ENCODE assay signal across 8 cellular contexts in genomic region chr12:112988823-112989222, GRCh38. TPM values are rescaled to one million over a fixed set of nuclear protein-coding genes. Genes with fewer than 3 reads are reported as not detected.
DNase-seq lines count a peak whose midpoint lies in the region; ATAC-seq and TF ChIP-seq lines count a peak whose summit lies in the region.
"Not testable (repeated sequence)": the region's sequence is repeated elsewhere in the genome, so short reads cannot be mapped to it uniquely, and the experiment has no call there.
"Had no signal": no experiment of that assay in that cellular context is flagged by ENCODE, and none has a peak within 500 bp of the region (broad histone marks: within the 10 kb centered on the region; RNA-seq: fewer than 3 reads in every experiment).

No MANE protein-coding gene starts in this region.

- not testable (repeated sequence) for H3K27me3 Mint-ChIP-seq in CD8-positive, alpha-beta T cell (ENCODE audit: low read depth); T-helper 17 cell; activated CD4-positive, alpha-beta memory T cell treated with anti-CD3 and anti-CD28 coated beads for 36 hours; activated T-helper 17 cell treated with anti-CD3 and anti-CD28 coated beads, Interleukin-2, amount 50 U/mL, for 72 hours; activated naive CD8-positive, alpha-beta T cell treated with anti-CD3 and anti-CD28 coated beads for 36 hours

- H3K27ac Mint-ChIP-seq in CD8-positive, alpha-beta T cell = peak overlapping the region; percentile 76
- peak overlapping the region; percentile 65 for H3K27ac Mint-ChIP-seq in T-helper 17 cell
- peak overlapping the region; percentile 84 for H3K27ac Mint-ChIP-seq in activated CD4-positive, alpha-beta memory T cell treated with anti-CD3 and anti-CD28 coated beads for 36 hours
- peak overlapping the region; percentile 76 for H3K27ac Mint-ChIP-seq in activated T-helper 17 cell treated with anti-CD3 and anti-CD28 coated beads, Interleukin-2, amount 50 U/mL, for 72 hours
- H3K27ac Mint-ChIP-seq in activated naive CD8-positive, alpha-beta T cell treated with anti-CD3 and anti-CD28 coated beads for 36 hours = peak overlapping the region; percentile 83

- H3K4me1 Mint-ChIP-seq in CD8-positive, alpha-beta T cell (ENCODE audit: low read depth) = peaks cover 44% of the 10 kb centered on the region
- H3K4me1 Mint-ChIP-seq in T-helper 17 cell = peaks cover 24% of the 10 kb centered on the region
- peaks cover 58% of the 10 kb centered on the region for H3K4me1 Mint-ChIP-seq in activated CD4-positive, alpha-beta memory T cell treated with anti-CD3 and anti-CD28 coated beads for 36 hours (ENCODE audit: low read depth)
- peaks cover 28% of the 10 kb centered on the region for H3K4me1 Mint-ChIP-seq in activated T-helper 17 cell treated with anti-CD3 and anti-CD28 coated beads, Interleukin-2, amount 50 U/mL, for 72 hours
- H3K4me1 Mint-ChIP-seq in activated naive CD8-positive, alpha-beta T cell treated with anti-CD3 and anti-CD28 coated beads for 36 hours = peaks cover 46% of the 10 kb centered on the region

- DNase-seq in CD8-positive, alpha-beta T cell; T-helper 17 cell; activated naive CD8-positive, alpha-beta T cell treated with anti-CD3 and anti-CD28 coated beads for 36 hours: not testable (repeated sequence)
- peak; percentile 22 for DNase-seq in activated CD4-positive, alpha-beta memory T cell treated with anti-CD3 and anti-CD28 coated beads for 36 hours
- peak; percentile 15 for DNase-seq in islet precursor cell
- DNase-seq in stimulated activated CD4-positive, alpha-beta T cell treated with anti-CD3 and anti-CD28 coated beads, Interleukin-1b, Interleukin-23, amount 100 ng/mL, for 48 hours = peak; percentile 17

- H3K9me3 Mint-ChIP-seq in CD8-positive, alpha-beta T cell = peaks cover 14% of the 10 kb centered on the region
- peaks cover 19% of the 10 kb centered on the region for H3K9me3 Mint-ChIP-seq in activated CD4-positive, alpha-beta memory T cell treated with anti-CD3 and anti-CD28 coated beads for 36 hours
- H3K9me3 Mint-ChIP-seq in activated T-helper 17 cell treated with anti-CD3 and anti-CD28 coated beads, Interleukin-2, amount 50 U/mL, for 72 hours = not testable (repeated sequence)
- H3K9me3 Mint-ChIP-seq in activated naive CD8-positive, alpha-beta T cell treated with anti-CD3 and anti-CD28 coated beads for 36 hours = peaks cover 30% of the 10 kb centered on the region

- H3K9me3 ChIP-seq in CD8-positive, alpha-beta T cell (ENCODE audit: low read length); T-helper 17 cell (ENCODE audit: control insufficient read depth, low read length, poor library complexity, severe bottlenecking): not testable (repeated sequence)

- not testable (repeated sequence) for TF ChIP-seq CTCF in CD8-positive, alpha-beta T cell (IDR thresholded peaks at IDR 0.05)

- H3K27me3 ChIP-seq in CD8-positive, alpha-beta T cell (ENCODE audit: insufficient read depth, low read length) = not testable (repeated sequence)

- POLR2A ChIA-PET in CD8-positive, alpha-beta T cell (lab: Charles Lee) = interaction anchor here (3.8 kb wide), 1 partner anchor 10 kb away, joined by 26 read pairs; the partner anchor contains the start of gene OAS2
- POLR2A ChIA-PET in activated CD4-positive, alpha-beta memory T cell treated with anti-CD3 and anti-CD28 coated beads for 36 hours (lab: Charles Lee) = interaction anchor here (1.4 to 4.8 kb wide), 2 partner anchors 11 to 82 kb away, joined by 5 to 43 read pairs; partner anchors contain the start of genes OAS1 and OAS2

- intact Hi-C loops in CD8-positive, alpha-beta T cell (cut with DNase I, micrococcal nuclease) = not testable (repeated sequence)
- intact Hi-C loops in activated CD4-positive, alpha-beta memory T cell treated with anti-CD3 and anti-CD28 coated beads for 36 hours (cut with micrococcal nuclease) = loop anchor here (1.0 kb wide), 1 partner anchor 11 kb away; the partner anchor contains the start of gene OAS2

- H3K36me3 Mint-ChIP-seq in CD8-positive, alpha-beta T cell = peaks cover 89% of the 10 kb centered on the region
- H3K36me3 Mint-ChIP-seq in T-helper 17 cell (ENCODE audit: low read depth) = peaks cover 22% of the 10 kb centered on the region
- H3K36me3 Mint-ChIP-seq in activated CD4-positive, alpha-beta memory T cell treated with anti-CD3 and anti-CD28 coated beads for 36 hours = peaks cover 86% of the 10 kb centered on the region
- peaks cover 91% of the 10 kb centered on the region for H3K36me3 Mint-ChIP-seq in activated T-helper 17 cell treated with anti-CD3 and anti-CD28 coated beads, Interleukin-2, amount 50 U/mL, for 72 hours (ENCODE audit: low read depth)
- peaks cover 88% of the 10 kb centered on the region for H3K36me3 Mint-ChIP-seq in activated naive CD8-positive, alpha-beta T cell treated with anti-CD3 and anti-CD28 coated beads for 36 hours

- ATAC-seq in CD8-positive, alpha-beta T cell; T-helper 17 cell: not testable (repeated sequence)
- ATAC-seq in activated T-helper 17 cell treated with anti-CD3 and anti-CD28 coated beads, Interleukin-2, amount 50 U/mL, for 72 hours (replicated peaks) = peak; percentile 38

- CTCF ChIA-PET in CD8-positive, alpha-beta T cell (lab: Charles Lee) = interaction anchor here (1.4 to 4.1 kb wide), 3 partner anchors 10 to 88 kb away, joined by 5 to 17 read pairs (median 10); partner anchors contain the start of gene OAS2
- CTCF ChIA-PET in activated CD4-positive, alpha-beta memory T cell treated with anti-CD3 and anti-CD28 coated beads for 36 hours (lab: Charles Lee) = interaction anchor here (0.6 to 7.9 kb wide), 5 partner anchors 9 to 245 kb away, joined by 3 to 162 read pairs (median 4); partner anchors contain the start of gene OAS2

- not testable (repeated sequence) for H3K4me3 Mint-ChIP-seq in CD8-positive, alpha-beta T cell; T-helper 17 cell; activated CD4-positive, alpha-beta memory T cell treated with anti-CD3 and anti-CD28 coated beads for 36 hours; activated naive CD8-positive, alpha-beta T cell treated with anti-CD3 and anti-CD28 coated beads for 36 hours
- peak overlapping the region; percentile 57 for H3K4me3 Mint-ChIP-seq in activated T-helper 17 cell treated with anti-CD3 and anti-CD28 coated beads, Interleukin-2, amount 50 U/mL, for 72 hours

- H3K27ac ChIP-seq in CD8-positive, alpha-beta T cell (ENCODE audit: low read depth, low read length) = not testable (repeated sequence)

- not testable (repeated sequence) for H3K4me3 ChIP-seq in CD8-positive, alpha-beta T cell (ENCODE audit: low read depth, low read length)

- peaks cover 23% of the 10 kb centered on the region for H3K4me1 ChIP-seq in CD8-positive, alpha-beta T cell (ENCODE audit: insufficient read depth, low read length)

- peaks cover 28% of the 10 kb centered on the region for H3K36me3 ChIP-seq in CD8-positive, alpha-beta T cell (ENCODE audit: insufficient read depth, low read length)

RNA-seq across cellular contexts. Expression of gene OAS2, which starts 10.5 kb away (rescaled TPM):
- total RNA-seq in CD8-positive, alpha-beta T cell = 10 to 100 TPM in 1 of 2 experiments, 1 to 10 TPM in 1; 9.2 to 10.7 TPM
- total RNA-seq in T-helper 17 cell = 10 to 100 TPM; 35.4 to 45.3 TPM
- total RNA-seq in activated CD4-positive, alpha-beta memory T cell treated with anti-CD3 and anti-CD28 coated beads for 36 hours = 100 to 1,000 TPM; 140 to 148 TPM
- total RNA-seq in activated T-helper 17 cell treated with anti-CD3 and anti-CD28 coated beads, Interleukin-2, amount 50 U/mL, for 72 hours = 10 to 100 TPM; 44.6 to 64.8 TPM
- total RNA-seq in activated naive CD8-positive, alpha-beta T cell treated with anti-CD3 and anti-CD28 coated beads for 36 hours = 100 to 1,000 TPM; 122 TPM
- total RNA-seq: A673 had no signal

RNA-seq across cellular contexts. Expression of gene OAS3, which starts 50.5 kb away (rescaled TPM):
- 1 to 10 TPM; 7.7 to 8.2 TPM for total RNA-seq in CD8-positive, alpha-beta T cell
- 10 to 100 TPM; 26.6 to 28.6 TPM for total RNA-seq in T-helper 17 cell
- total RNA-seq in activated CD4-positive, alpha-beta memory T cell treated with anti-CD3 and anti-CD28 coated beads for 36 hours = 10 to 100 TPM; 34.6 to 37.1 TPM
- 10 to 100 TPM; 17.4 to 41.7 TPM for total RNA-seq in activated T-helper 17 cell treated with anti-CD3 and anti-CD28 coated beads, Interleukin-2, amount 50 U/mL, for 72 hours
- total RNA-seq in activated naive CD8-positive, alpha-beta T cell treated with anti-CD3 and anti-CD28 coated beads for 36 hours = 10 to 100 TPM; 37.4 to 39.8 TPM
